In the genomic region with DNA sequence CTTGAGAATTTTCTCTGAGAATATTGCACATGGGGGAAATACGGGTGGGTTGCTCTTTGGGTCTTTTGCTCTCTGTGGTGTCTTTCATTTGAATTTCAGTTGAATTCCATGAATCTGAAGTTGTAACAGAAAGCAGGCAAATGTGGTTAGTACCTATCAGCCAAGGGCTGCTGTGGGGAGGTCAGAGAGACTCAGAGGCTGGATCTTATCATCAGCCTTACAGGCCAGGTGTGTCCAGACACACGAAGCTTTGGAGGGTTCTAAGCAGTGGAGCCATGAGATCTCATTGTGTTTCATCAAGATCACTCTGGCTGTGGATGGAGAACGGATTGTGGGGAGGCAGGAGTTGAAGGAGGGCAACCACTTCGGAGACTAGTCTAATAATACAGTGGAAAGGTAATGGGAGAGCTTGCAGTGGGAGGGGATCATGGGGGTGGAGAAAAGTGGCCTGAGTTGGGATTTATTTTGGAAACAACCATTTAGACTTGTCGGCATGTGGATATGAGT, we compare ENCODE assay signal across 25 cellular contexts.
A peak's percentile ranks its signal among the peaks of the same experiment; 100 is the strongest.
DNase-seq lines count a peak whose midpoint lies in the region; ATAC-seq, FAIRE-seq and TF ChIP-seq lines count a peak whose summit lies in the region.
"Had no signal": no experiment of that assay in that cellular context is flagged by ENCODE, and none has a peak within 500 bp of the region (broad histone marks: within the 10 kb centered on the region; RNA-seq: fewer than 3 reads in every experiment).

No MANE protein-coding gene starts in this region.

- no peak overlapping the region for H3K27ac ChIP-seq in HEK293 (ENCODE audit: extremely low read depth, low read depth, low read length)
- H3K27ac ChIP-seq in K562 (ENCODE audit: extremely low read depth, low read depth, low read length): no peak overlapping the region
- no peak overlapping the region for H3K27ac ChIP-seq in osteoblast (ENCODE audit: low read depth, low read length)
- H3K27ac ChIP-seq in coronary artery: no peak overlapping the region
- H3K27ac ChIP-seq: BLaER1 had no signal

- no peaks in the 10 kb centered on the region for H3K79me2 ChIP-seq in K562 (ENCODE audit: control insufficient read depth, insufficient read depth, low read length)
- H3K79me2 ChIP-seq in osteoblast (ENCODE audit: insufficient read depth, low read length): no peaks in the 10 kb centered on the region

- no peak for TF ChIP-seq EP300 in K562 (IDR thresholded peaks at IDR 0.05; ENCODE audit: low read length)

- peaks cover 15 to 28% of the 10 kb centered on the region in 2 experiments for H3K27me3 ChIP-seq in K562 (ENCODE audit: control insufficient read depth in 2 of 2, insufficient read depth in 2 of 2, low read length in 2 of 2)
- H3K27me3 ChIP-seq in osteoblast (ENCODE audit: insufficient read depth, low read length): peaks cover 25% of the 10 kb centered on the region
- H3K27me3 ChIP-seq: BLaER1 had no signal

- no peaks in the 10 kb centered on the region for H3K36me3 ChIP-seq in HEK293 (ENCODE audit: control insufficient read depth in 2 of 2, insufficient read depth in 1 of 2, low read length in 2 of 2)
- H3K36me3 ChIP-seq in K562 (ENCODE audit: control insufficient read depth, insufficient read depth, low read length): no peaks in the 10 kb centered on the region
- no peaks in the 10 kb centered on the region for H3K36me3 ChIP-seq in osteoblast (ENCODE audit: insufficient read depth, low read length)
- H3K36me3 ChIP-seq: BE2C, BLaER1 had no signal

- POLR2A ChIA-PET in HEK293 (lab: Yijun Ruan, JAX) (no interaction called here), K562 (lab: Yijun Ruan, JAX) (interaction anchor here (0.5 to 0.6 kb wide), 2 partner anchors 102 to 518 kb away, joined by 3 read pairs; no protein-coding TSS in a partner anchor)

- H3K4me2 ChIP-seq in K562 (ENCODE audit: insufficient read depth, low read length) (no peak overlapping the region), osteoblast (ENCODE audit: insufficient read depth, low read length) (no peak overlapping the region)
- H3K4me2 ChIP-seq: BLaER1 had no signal

- H3K4me3 ChIP-seq in HEK293 (ENCODE audit: low read depth, low read length) (no peak overlapping the region), K562 (no peak overlapping the region), osteoblast (ENCODE audit: insufficient read depth, low read length) (no peak overlapping the region), coronary artery (no peak overlapping the region)
- H3K4me3 ChIP-seq: BLaER1, GM12878 had no signal

- H4K20me1 ChIP-seq in K562 (replicated peaks; ENCODE audit: control insufficient read depth, insufficient read depth, low read length): peaks cover 3% of the 10 kb centered on the region; the same call in 1 of the 2 replicates
- H4K20me1 ChIP-seq in osteoblast (ENCODE audit: insufficient read depth, low read length): no peaks in the 10 kb centered on the region
- H4K20me1 ChIP-seq: BLaER1 had no signal

- no peaks in the 10 kb centered on the region for H3K9me3 ChIP-seq in HEK293 (ENCODE audit: control insufficient read depth, insufficient read depth, low read depth, low read length)
- H3K9me3 ChIP-seq in K562 (replicated peaks; ENCODE audit: control insufficient read depth, insufficient read depth, low read depth, low read length): no peaks in the 10 kb centered on the region
- H3K9me3 ChIP-seq in osteoblast (ENCODE audit: low read depth, low read length): no peaks in the 10 kb centered on the region
- H3K9me3 ChIP-seq: BE2C had no signal

- TF ChIP-seq RAD21 in K562 (CRISPR knock-in tag; conservative IDR thresholded peaks at IDR 0.05 in 1 of 2, IDR thresholded peaks at IDR 0.05 in 1 of 2): no peak

- in situ Hi-C loops in K562 (cut with MboI) (no loop called here), G401 (cut with HindIII; ENCODE audit: low sequenced_read_pairs) (no loop called here)

- ATAC-seq in K562: peak; percentile 43; the same call in 2 of the 3 replicates
- ATAC-seq: GM12878 had no signal

- H3K9ac ChIP-seq in K562 (ENCODE audit: insufficient read depth in 1 of 2, low read depth in 2 of 2, low read length in 2 of 2): no peak overlapping the region
- H3K9ac ChIP-seq: BLaER1 had no signal

- FAIRE-seq in K562 (lab: Jason Lieb, UNC): peak; percentile 6
- FAIRE-seq: GM12878, GM12892, GM18507 had no signal

- no peaks in the 10 kb centered on the region for H3K9me1 ChIP-seq in K562 (ENCODE audit: control insufficient read depth, insufficient read depth, low read length)

- no peak for TF ChIP-seq POLR2A in K562 (conservative IDR thresholded peaks at IDR 0.05)

- intact Hi-C loops in K562 (cut with micrococcal nuclease): no loop called here

- no peak for TF ChIP-seq CTCF in HEK293 (tag by site-specific recombination; IDR thresholded peaks at IDR 0.05)
- TF ChIP-seq CTCF in K562 (IDR thresholded peaks at IDR 0.05 in 2 of 3, conservative IDR thresholded peaks at IDR 0.05 in 1 of 3; ENCODE audit: insufficient read depth in 2 of 3, low read depth in 1 of 3, low read length in 3 of 3): no peak
- no peak for TF ChIP-seq CTCF in osteoblast (IDR thresholded peaks at IDR 0.05; ENCODE audit: extremely low read depth, low read depth, low read length)
- TF ChIP-seq CTCF in coronary artery (IDR thresholded peaks at IDR 0.05): no peak

- H3K4me1 ChIP-seq in HEK293 (ENCODE audit: control insufficient read depth, insufficient read depth, low read length) (no peaks in the 10 kb centered on the region), K562 (replicated peaks in 1 of 2; ENCODE audit: control insufficient read depth in 2 of 2, insufficient read depth in 2 of 2, low read length in 2 of 2) (peaks cover 2 to 14% of the 10 kb centered on the region in 2 experiments; a peak in 4 of 5 replicates), osteoblast (ENCODE audit: insufficient read depth, low read length) (no peaks in the 10 kb centered on the region)
- H3K4me1 ChIP-seq: BE2C, BLaER1 had no signal

- CTCF ChIA-PET in HEK293 (lab: Yijun Ruan, JAX) (no interaction called here), K562 (lab: Yijun Ruan, JAX; ENCODE audit: low intra/inter-chr PET ratio) (no interaction called here)

- 5% methylated on average over 5 of the region's 5 CpGs for WGBS in K562 (ENCODE audit: insufficient coverage, low coverage, missing lambda C conversion rate)

- peak; percentile 17 for DNase-seq in OCI-M1 (lab: John Stamatoyannopoulos, UW)
- DNase-seq in K562 (ENCODE audit: extremely low read depth in 1 of 4, low spot score in 3 of 4): peak; percentile 27 to 35 (median 28)
- peak; percentile 78 for DNase-seq in osteoblast (ENCODE audit: insufficient read length, low spot score, missing footprints)
- DNase-seq in coronary artery (ENCODE audit: low spot score): no peak
- DNase-seq in NCI-H69 (lab: John Stamatoyannopoulos, UW): no peak
- no peak for DNase-seq in iPS-NIHi7 (ENCODE audit: extremely low spot score)
- DNase-seq in G401 (ENCODE audit: low spot score): no peak
- DNase-seq: 8988T; ACHN; BE2C; C1 segment of cervical spinal cord; CD4-positive, alpha-beta memory T cell; CD4-positive, CD25-positive, alpha-beta regulatory T cell; CD8-positive, alpha-beta memory T cell; COR-L47; DMS 273 treated with DMSO at 0.1 percent for 48 hours; DMS153; DMS53; DMS79; GDM1 had no signal

- no TSS peak for BruUV-seq in K562 (replicated peaks; lab: Mats Ljungman, UMichigan)

- no peak overlapping the region for H2AFZ ChIP-seq in K562 (ENCODE audit: low read depth, low read length)
- H2AFZ ChIP-seq in osteoblast (ENCODE audit: low read length): no peak overlapping the region

TF ChIP-seq in HEK293, 187 proteins besides CTCF, POLR2A, EP300 and RAD21:
- TF ChIP-seq ZNF239 (tag by site-specific recombination; IDR thresholded peaks at IDR 0.05): no peak
- peak; percentile 38; the same call in 1 of the 2 replicates for TF ChIP-seq EGR2 (tag by site-specific recombination; IDR thresholded peaks at IDR 0.05; ENCODE audit: low read depth)

TF ChIP-seq in K562, 482 proteins besides CTCF, POLR2A, EP300 and RAD21 (continues in another document):
- TF ChIP-seq TAL1 (IDR thresholded peaks at IDR 0.05) (peak; percentile 55; the same call in 1 of the 2 replicates), NR2C2 (CRISPR knock-in tag; IDR thresholded peaks at IDR 0.05) (no peak), NR2C2 (tag; IDR thresholded peaks at IDR 0.05) (no peak), TAF7 (tag; IDR thresholded peaks at IDR 0.05) (no peak), TCF3 (CRISPR knock-in tag; IDR thresholded peaks at IDR 0.05) (peak; percentile 34; the same call in 1 of the 2 replicates), NR2F6 (CRISPR knock-in tag; IDR thresholded peaks at IDR 0.05) (no peak)
- TF ChIP-seq, protein P1, sequence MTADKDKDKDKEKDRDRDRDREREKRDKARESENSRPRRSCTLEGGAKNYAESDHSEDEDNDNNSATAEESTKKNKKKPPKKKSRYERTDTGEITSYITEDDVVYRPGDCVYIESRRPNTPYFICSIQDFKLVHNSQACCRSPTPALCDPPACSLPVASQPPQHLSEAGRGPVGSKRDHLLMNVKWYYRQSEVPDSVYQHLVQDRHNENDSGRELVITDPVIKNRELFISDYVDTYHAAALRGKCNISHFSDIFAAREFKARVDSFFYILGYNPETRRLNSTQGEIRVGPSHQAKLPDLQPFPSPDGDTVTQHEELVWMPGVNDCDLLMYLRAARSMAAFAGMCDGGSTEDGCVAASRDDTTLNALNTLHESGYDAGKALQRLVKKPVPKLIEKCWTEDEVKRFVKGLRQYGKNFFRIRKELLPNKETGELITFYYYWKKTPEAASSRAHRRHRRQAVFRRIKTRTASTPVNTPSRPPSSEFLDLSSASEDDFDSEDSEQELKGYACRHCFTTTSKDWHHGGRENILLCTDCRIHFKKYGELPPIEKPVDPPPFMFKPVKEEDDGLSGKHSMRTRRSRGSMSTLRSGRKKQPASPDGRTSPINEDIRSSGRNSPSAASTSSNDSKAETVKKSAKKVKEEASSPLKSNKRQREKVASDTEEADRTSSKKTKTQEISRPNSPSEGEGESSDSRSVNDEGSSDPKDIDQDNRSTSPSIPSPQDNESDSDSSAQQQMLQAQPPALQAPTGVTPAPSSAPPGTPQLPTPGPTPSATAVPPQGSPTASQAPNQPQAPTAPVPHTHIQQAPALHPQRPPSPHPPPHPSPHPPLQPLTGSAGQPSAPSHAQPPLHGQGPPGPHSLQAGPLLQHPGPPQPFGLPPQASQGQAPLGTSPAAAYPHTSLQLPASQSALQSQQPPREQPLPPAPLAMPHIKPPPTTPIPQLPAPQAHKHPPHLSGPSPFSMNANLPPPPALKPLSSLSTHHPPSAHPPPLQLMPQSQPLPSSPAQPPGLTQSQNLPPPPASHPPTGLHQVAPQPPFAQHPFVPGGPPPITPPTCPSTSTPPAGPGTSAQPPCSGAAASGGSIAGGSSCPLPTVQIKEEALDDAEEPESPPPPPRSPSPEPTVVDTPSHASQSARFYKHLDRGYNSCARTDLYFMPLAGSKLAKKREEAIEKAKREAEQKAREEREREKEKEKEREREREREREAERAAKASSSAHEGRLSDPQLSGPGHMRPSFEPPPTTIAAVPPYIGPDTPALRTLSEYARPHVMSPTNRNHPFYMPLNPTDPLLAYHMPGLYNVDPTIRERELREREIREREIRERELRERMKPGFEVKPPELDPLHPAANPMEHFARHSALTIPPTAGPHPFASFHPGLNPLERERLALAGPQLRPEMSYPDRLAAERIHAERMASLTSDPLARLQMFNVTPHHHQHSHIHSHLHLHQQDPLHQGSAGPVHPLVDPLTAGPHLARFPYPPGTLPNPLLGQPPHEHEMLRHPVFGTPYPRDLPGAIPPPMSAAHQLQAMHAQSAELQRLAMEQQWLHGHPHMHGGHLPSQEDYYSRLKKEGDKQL (CRISPR knock-in tag; IDR thresholded peaks at IDR 0.05; ENCODE audit: borderline replicate concordance): no peak

Comparison
In these comparisons a context has a peak if more than half of its experiments do, and no peak if none do; other contexts are left out.
1. DNase-seq: peak in OCI-M1 (single experiment), K562 (4 of 4) and osteoblast (single experiment); none in coronary artery (single experiment), NCI-H69 (single experiment), iPS-NIHi7 (single experiment) and G401 (single experiment).